In genomic region chr2:38035968-38036367, GRCh38 we compare ENCODE assay signal across 1 cellular context.
TF ChIP-seq lines count a peak whose summit lies in the region.

No MANE protein-coding gene starts in this region.

TF ChIP-seq in GM12878, 131 proteins besides CTCF, POLR2A, EP300 and RAD21 (continued from another document):
- TF ChIP-seq, protein P1, sequence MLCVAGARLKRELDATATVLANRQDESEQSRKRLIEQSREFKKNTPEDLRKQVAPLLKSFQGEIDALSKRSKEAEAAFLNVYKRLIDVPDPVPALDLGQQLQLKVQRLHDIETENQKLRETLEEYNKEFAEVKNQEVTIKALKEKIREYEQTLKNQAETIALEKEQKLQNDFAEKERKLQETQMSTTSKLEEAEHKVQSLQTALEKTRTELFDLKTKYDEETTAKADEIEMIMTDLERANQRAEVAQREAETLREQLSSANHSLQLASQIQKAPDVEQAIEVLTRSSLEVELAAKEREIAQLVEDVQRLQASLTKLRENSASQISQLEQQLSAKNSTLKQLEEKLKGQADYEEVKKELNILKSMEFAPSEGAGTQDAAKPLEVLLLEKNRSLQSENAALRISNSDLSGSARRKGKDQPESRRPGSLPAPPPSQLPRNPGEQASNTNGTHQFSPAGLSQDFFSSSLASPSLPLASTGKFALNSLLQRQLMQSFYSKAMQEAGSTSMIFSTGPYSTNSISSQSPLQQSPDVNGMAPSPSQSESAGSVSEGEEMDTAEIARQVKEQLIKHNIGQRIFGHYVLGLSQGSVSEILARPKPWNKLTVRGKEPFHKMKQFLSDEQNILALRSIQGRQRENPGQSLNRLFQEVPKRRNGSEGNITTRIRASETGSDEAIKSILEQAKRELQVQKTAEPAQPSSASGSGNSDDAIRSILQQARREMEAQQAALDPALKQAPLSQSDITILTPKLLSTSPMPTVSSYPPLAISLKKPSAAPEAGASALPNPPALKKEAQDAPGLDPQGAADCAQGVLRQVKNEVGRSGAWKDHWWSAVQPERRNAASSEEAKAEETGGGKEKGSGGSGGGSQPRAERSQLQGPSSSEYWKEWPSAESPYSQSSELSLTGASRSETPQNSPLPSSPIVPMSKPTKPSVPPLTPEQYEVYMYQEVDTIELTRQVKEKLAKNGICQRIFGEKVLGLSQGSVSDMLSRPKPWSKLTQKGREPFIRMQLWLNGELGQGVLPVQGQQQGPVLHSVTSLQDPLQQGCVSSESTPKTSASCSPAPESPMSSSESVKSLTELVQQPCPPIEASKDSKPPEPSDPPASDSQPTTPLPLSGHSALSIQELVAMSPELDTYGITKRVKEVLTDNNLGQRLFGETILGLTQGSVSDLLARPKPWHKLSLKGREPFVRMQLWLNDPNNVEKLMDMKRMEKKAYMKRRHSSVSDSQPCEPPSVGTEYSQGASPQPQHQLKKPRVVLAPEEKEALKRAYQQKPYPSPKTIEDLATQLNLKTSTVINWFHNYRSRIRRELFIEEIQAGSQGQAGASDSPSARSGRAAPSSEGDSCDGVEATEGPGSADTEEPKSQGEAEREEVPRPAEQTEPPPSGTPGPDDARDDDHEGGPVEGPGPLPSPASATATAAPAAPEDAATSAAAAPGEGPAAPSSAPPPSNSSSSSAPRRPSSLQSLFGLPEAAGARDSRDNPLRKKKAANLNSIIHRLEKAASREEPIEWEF (IDR thresholded peaks at IDR 0.05; ENCODE audit: insufficient replicate concordance, low read depth, low read length) = no peak
- TF ChIP-seq BHLHE40 (IDR thresholded peaks at IDR 0.05; ENCODE audit: borderline replicate concordance in 1 of 2, low read depth in 2 of 2, low read length in 1 of 2) (no peak), SUZ12 (IDR thresholded peaks at IDR 0.05; ENCODE audit: unreplicated experiment) (no peak)
